Comparison of ENCODE assay signal across 14 cellular contexts in the genomic region with DNA sequence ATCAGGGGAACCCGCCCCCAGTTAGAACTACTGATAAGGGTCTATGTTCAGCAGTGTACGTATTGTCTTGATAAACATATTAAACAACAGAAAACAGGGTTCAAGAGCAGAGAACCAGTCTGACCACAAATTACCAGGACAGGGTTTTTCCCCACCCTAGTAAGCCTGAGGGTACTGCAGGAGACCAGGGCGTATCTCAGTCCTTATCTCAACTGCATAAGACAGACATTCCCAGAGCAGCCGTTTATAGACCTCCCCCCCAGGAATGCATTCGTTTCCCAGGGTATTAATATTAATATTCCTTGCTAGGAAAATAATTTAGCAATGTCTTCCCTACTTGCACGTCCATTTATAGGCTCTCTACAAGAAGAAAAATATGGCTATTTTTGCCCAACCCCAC. TPM values are rescaled to one million over a fixed set of nuclear protein-coding genes. Genes with fewer than 3 reads are reported as not detected.
"Had no signal": no experiment of that assay in that cellular context is flagged by ENCODE, and none has a peak within 500 bp of the region (broad histone marks: within the 10 kb centered on the region; RNA-seq: fewer than 3 reads in every experiment).

No MANE protein-coding gene starts in this region.

RNA-seq across cellular contexts. Expression of a gene that starts 40.0 kb away (rescaled TPM):
- total RNA-seq: activated B cell treated with CpG ODN at 0.5 μM for 24 hours; activated CD4-positive, alpha-beta memory T cell treated with anti-CD3 and anti-CD28 coated beads for 36 hours; activated CD4-positive, alpha-beta memory T cell treated with anti-CD3 and anti-CD28 coated beads, Interleukin-2, amount 10 ng/mL, durations not matched to agents 7 days and 5 days; activated CD4-positive, alpha-beta T cell treated with anti-CD3 and anti-CD28 coated beads for 36 hours; activated CD4-positive, alpha-beta T cell treated with anti-CD3 and anti-CD28 coated beads, Interleukin-2, amount 10 ng/mL, durations not matched to agents 24 days and 14 days; activated CD4-positive, alpha-beta T cell treated with anti-CD3 and anti-CD28 coated beads, Interleukin-2, amount 10 ng/mL, durations not matched to agents 7 days and 5 days; activated CD8-positive, alpha-beta memory T cell treated with anti-CD3 and anti-CD28 coated beads for 36 hours; activated CD8-positive, alpha-beta T cell treated with anti-CD3 and anti-CD28 coated beads for 36 hours; activated CD8-positive, alpha-beta T cell treated with anti-CD3 and anti-CD28 coated beads, Interleukin-2, amount 10 ng/mL, durations not matched to agents 7 days and 5 days; T-cell; T-helper 1 cell treated with Interleukin-12 subunit alpha and Interleukin-12 subunit beta and Interleukin-4 antibody, amounts not matched to agents 30 ng/mL and 1 ng/mL, for 36 hours; T-helper 17 cell; T-helper 2 cell treated with Interferon-gamma antibody and Interleukin-4, amounts not matched to agents 100 ng/mL and 5 ng/mL, for 36 hours; WTC11 had no signal
